ENCODE assay signal across 16 cellular contexts in the genomic region with DNA sequence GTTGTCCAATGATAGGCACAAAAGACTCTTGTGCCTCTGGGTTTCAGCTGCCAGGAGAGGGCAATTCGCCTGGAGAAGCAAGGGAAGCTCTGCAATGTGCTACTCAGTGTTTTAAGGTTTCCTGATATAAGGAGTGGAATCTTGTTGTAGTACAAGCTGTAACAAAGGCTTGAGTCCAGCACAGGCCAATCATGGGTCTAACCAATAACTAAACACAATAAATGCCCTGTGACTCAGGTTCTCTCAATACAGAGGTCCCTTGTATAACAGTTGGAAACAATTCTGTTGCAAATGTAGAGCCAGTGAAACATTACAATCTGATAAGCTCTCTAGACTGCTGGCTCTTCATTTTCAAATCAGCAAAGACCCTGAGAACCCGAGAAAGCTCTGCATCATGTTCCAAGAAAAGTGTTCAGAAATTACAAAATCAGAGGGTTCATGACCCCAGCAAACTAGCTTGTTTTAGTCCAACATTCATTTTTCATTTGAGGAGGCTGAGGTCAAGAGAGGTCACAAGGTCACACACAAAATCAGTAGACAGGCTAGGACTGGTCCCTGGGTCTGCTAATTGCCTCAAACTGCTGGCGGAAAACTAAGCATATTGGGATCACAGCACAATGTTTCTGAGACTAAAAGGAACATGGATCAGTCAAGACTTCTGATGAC. TPM values are rescaled to one million over a fixed set of nuclear protein-coding genes. Genes with fewer than 3 reads are reported as not detected.
DNase-seq lines count a peak whose midpoint lies in the region; ATAC-seq and TF ChIP-seq lines count a peak whose summit lies in the region.
"Had no signal": no experiment of that assay in that cellular context is flagged by ENCODE, and none has a peak within 500 bp of the region (broad histone marks: within the 10 kb centered on the region; RNA-seq: fewer than 3 reads in every experiment).

No MANE protein-coding gene starts in this region.

- peak; percentile 26 for TF ChIP-seq POLR2A in GM19099 (IDR thresholded peaks at IDR 0.05; ENCODE audit: extremely low read depth, insufficient read length, low read depth)
- TF ChIP-seq POLR2A in heart left ventricle (IDR thresholded peaks at IDR 0.05) = no peak

- no peaks in the 10 kb centered on the region for H3K27me3 ChIP-seq in heart left ventricle

- TF ChIP-seq CTCF in WTC11 (IDR thresholded peaks at IDR 0.05) (no peak), nephron progenitor cell (IDR thresholded peaks at IDR 0.05) (no peak), heart left ventricle (IDR thresholded peaks at IDR 0.05) (no peak)

- H3K9me3 ChIP-seq in heart left ventricle = no peaks in the 10 kb centered on the region

- H3K27ac ChIP-seq in heart left ventricle = no peak overlapping the region
- H3K27ac ChIP-seq: coronary artery, RWPE1 had no signal

- 90 to 98% (median 95%) methylated on average over 3 of the region's 3 CpGs for WGBS in heart left ventricle, 4 donors

- H3K36me3 ChIP-seq in heart left ventricle = no peaks in the 10 kb centered on the region

- no peak; the same call in 1 of the 2 replicates for ATAC-seq in WTC11
- ATAC-seq in GM18519 (IDR thresholded peaks at IDR 0.05; ENCODE audit: low FRiP score, unreplicated experiment) = no peak
- ATAC-seq in heart left ventricle = no peak
- ATAC-seq: activated T-cell treated with anti-CD3 and anti-CD28 coated beads, Interleukin-2, amount 50 U/mL, for 4 hours had no signal

- no peaks in the 10 kb centered on the region for H3K27me3 Mint-ChIP-seq in WTC11 (ENCODE audit: low read depth)
- H3K27me3 Mint-ChIP-seq in nephron progenitor cell (ENCODE audit: low read depth, poor library complexity) = peaks cover 3% of the 10 kb centered on the region
- H3K27me3 Mint-ChIP-seq: activated naive CD4-positive, alpha-beta T cell treated with anti-CD3 and anti-CD28 coated beads, Interleukin-2, amount 50 U/mL, for 24 hours had no signal

- intact Hi-C loops in heart left ventricle (cut with DNase I) = no loop called here

- peak in 2 of 3 experiments; percentile 36 to 49 for DNase-seq in NCI-H1417 (lab: John Stamatoyannopoulos, UW)
- no peak for DNase-seq in NCI-H1417 treated with DMSO at 0.1 percent for 48 hours (lab: John Stamatoyannopoulos, UW)
- no peak for DNase-seq in WTC11 (ENCODE audit: low spot score)
- no peak for DNase-seq in nephron progenitor cell
- no peak for DNase-seq in NOMO-1 (lab: John Stamatoyannopoulos, UW; ENCODE audit: unreplicated experiment in 2 of 2)
- DNase-seq in heart left ventricle = no peak
- DNase-seq: activated CD4-positive, alpha-beta T cell treated with anti-CD3 and anti-CD28 coated beads, Interleukin-2, amount 50 U/mL, for 4 hours; activated T-cell treated with anti-CD3 and anti-CD28 coated beads, Interleukin-2, amount 50 U/mL, for 4 hours; H7; MM.1S had no signal

- no peaks in the 10 kb centered on the region for H3K4me1 ChIP-seq in heart left ventricle

- H3K27ac Mint-ChIP-seq in WTC11 (peak overlapping the region; percentile 6; the same call in 1 of the 2 replicates), nephron progenitor cell (peak overlapping the region; percentile 36)
- H3K27ac Mint-ChIP-seq: activated naive CD4-positive, alpha-beta T cell treated with anti-CD3 and anti-CD28 coated beads, Interleukin-2, amount 50 U/mL, for 24 hours had no signal

- CTCF ChIA-PET in WTC11 (lab: Charles Lee) = interaction anchor here (0.9 kb wide), 1 partner anchor 39 kb away, joined by 4 read pairs; no protein-coding TSS in a partner anchor

- H3K4me3 Mint-ChIP-seq in WTC11 (no peak overlapping the region), nephron progenitor cell (no peak overlapping the region)
- H3K4me3 Mint-ChIP-seq: activated naive CD4-positive, alpha-beta T cell treated with anti-CD3 and anti-CD28 coated beads, Interleukin-2, amount 50 U/mL, for 24 hours; activated T-cell treated with anti-CD3 and anti-CD28 coated beads, Interleukin-2, amount 50 U/mL, for 4 hours; mesothelial cell of epicardium had no signal

- POLR2A ChIA-PET in WTC11 (lab: Charles Lee) = no interaction called here

- no peak overlapping the region for H3K4me3 ChIP-seq in heart left ventricle
- H3K4me3 ChIP-seq: coronary artery had no signal

- H3K9me3 Mint-ChIP-seq in WTC11 (no peaks in the 10 kb centered on the region), nephron progenitor cell (no peaks in the 10 kb centered on the region)
- H3K9me3 Mint-ChIP-seq: activated naive CD4-positive, alpha-beta T cell treated with anti-CD3 and anti-CD28 coated beads, Interleukin-2, amount 50 U/mL, for 24 hours; activated T-cell treated with anti-CD3 and anti-CD28 coated beads, Interleukin-2, amount 50 U/mL, for 4 hours; mesothelial cell of epicardium had no signal

- H3K36me3 Mint-ChIP-seq in WTC11 (peaks cover 3% of the 10 kb centered on the region; the same call in 1 of the 2 replicates), nephron progenitor cell (ENCODE audit: low read depth) (peaks cover 7% of the 10 kb centered on the region)

- H3K4me1 Mint-ChIP-seq in WTC11 (peaks cover 12% of the 10 kb centered on the region), nephron progenitor cell (peaks cover 17% of the 10 kb centered on the region)

TF ChIP-seq in WTC11, 78 proteins besides CTCF, POLR2A, EP300 and RAD21 (continues in another document):
- no peak for TF ChIP-seq TEAD1 (CRISPR knock-in tag; IDR thresholded peaks at IDR 0.05)
- TF ChIP-seq, protein P1, sequence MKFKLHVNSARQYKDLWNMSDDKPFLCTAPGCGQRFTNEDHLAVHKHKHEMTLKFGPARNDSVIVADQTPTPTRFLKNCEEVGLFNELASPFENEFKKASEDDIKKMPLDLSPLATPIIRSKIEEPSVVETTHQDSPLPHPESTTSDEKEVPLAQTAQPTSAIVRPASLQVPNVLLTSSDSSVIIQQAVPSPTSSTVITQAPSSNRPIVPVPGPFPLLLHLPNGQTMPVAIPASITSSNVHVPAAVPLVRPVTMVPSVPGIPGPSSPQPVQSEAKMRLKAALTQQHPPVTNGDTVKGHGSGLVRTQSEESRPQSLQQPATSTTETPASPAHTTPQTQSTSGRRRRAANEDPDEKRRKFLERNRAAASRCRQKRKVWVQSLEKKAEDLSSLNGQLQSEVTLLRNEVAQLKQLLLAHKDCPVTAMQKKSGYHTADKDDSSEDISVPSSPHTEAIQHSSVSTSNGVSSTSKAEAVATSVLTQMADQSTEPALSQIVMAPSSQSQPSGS (CRISPR knock-in tag; IDR thresholded peaks at IDR 0.05; ENCODE audit: borderline replicate concordance, low read depth) = no peak
- TF ChIP-seq, protein P2, sequence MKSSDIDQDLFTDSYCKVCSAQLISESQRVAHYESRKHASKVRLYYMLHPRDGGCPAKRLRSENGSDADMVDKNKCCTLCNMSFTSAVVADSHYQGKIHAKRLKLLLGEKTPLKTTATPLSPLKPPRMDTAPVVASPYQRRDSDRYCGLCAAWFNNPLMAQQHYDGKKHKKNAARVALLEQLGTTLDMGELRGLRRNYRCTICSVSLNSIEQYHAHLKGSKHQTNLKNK (CRISPR knock-in tag; IDR thresholded peaks at IDR 0.05) = no peak
- TF ChIP-seq, protein P3, sequence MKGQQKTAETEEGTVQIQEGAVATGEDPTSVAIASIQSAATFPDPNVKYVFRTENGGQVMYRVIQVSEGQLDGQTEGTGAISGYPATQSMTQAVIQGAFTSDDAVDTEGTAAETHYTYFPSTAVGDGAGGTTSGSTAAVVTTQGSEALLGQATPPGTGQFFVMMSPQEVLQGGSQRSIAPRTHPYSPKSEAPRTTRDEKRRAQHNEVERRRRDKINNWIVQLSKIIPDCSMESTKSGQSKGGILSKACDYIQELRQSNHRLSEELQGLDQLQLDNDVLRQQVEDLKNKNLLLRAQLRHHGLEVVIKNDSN (CRISPR knock-in tag; IDR thresholded peaks at IDR 0.05) = no peak
- TF ChIP-seq, protein P4, sequence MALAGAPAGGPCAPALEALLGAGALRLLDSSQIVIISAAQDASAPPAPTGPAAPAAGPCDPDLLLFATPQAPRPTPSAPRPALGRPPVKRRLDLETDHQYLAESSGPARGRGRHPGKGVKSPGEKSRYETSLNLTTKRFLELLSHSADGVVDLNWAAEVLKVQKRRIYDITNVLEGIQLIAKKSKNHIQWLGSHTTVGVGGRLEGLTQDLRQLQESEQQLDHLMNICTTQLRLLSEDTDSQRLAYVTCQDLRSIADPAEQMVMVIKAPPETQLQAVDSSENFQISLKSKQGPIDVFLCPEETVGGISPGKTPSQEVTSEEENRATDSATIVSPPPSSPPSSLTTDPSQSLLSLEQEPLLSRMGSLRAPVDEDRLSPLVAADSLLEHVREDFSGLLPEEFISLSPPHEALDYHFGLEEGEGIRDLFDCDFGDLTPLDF (CRISPR knock-in tag; IDR thresholded peaks at IDR 0.05) = no peak
- TF ChIP-seq, protein P5, sequence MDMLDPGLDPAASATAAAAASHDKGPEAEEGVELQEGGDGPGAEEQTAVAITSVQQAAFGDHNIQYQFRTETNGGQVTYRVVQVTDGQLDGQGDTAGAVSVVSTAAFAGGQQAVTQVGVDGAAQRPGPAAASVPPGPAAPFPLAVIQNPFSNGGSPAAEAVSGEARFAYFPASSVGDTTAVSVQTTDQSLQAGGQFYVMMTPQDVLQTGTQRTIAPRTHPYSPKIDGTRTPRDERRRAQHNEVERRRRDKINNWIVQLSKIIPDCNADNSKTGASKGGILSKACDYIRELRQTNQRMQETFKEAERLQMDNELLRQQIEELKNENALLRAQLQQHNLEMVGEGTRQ (CRISPR knock-in tag; IDR thresholded peaks at IDR 0.05) = no peak
- TF ChIP-seq ETV6 (CRISPR knock-in tag; IDR thresholded peaks at IDR 0.05) = no peak
- TF ChIP-seq KAT7 (CRISPR knock-in tag; IDR thresholded peaks at IDR 0.05; ENCODE audit: borderline replicate concordance) = no peak
- TF ChIP-seq HMGA2 (CRISPR knock-in tag; IDR thresholded peaks at IDR 0.05) = no peak
- TF ChIP-seq ZNF232 (CRISPR knock-in tag; IDR thresholded peaks at IDR 0.05) = no peak
- no peak for TF ChIP-seq FOXJ3 (CRISPR knock-in tag; IDR thresholded peaks at IDR 0.05; ENCODE audit: borderline replicate concordance)
- TF ChIP-seq, protein P6, sequence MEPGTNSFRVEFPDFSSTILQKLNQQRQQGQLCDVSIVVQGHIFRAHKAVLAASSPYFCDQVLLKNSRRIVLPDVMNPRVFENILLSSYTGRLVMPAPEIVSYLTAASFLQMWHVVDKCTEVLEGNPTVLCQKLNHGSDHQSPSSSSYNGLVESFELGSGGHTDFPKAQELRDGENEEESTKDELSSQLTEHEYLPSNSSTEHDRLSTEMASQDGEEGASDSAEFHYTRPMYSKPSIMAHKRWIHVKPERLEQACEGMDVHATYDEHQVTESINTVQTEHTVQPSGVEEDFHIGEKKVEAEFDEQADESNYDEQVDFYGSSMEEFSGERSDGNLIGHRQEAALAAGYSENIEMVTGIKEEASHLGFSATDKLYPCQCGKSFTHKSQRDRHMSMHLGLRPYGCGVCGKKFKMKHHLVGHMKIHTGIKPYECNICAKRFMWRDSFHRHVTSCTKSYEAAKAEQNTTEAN (CRISPR knock-in tag; IDR thresholded peaks at IDR 0.05) = no peak
- no peak for TF ChIP-seq ELF4 (CRISPR knock-in tag; IDR thresholded peaks at IDR 0.05; ENCODE audit: low read depth)
- TF ChIP-seq ZNF121 (CRISPR knock-in tag; IDR thresholded peaks at IDR 0.05) = no peak
- no peak for TF ChIP-seq NR3C1 (CRISPR knock-in tag; conservative IDR thresholded peaks at IDR 0.05; ENCODE audit: low read depth)

RNA-seq across cellular contexts. Expression of a gene that starts 59.0 kb away (rescaled TPM):
- total RNA-seq in WTC11 (2021) = 154 to 162 TPM (median 154 TPM) in 3 replicates
- 10 to 100 TPM in 8 of 9 donors, 1 to 10 TPM in 1; 3.5 to 26.0 (median 18.6) TPM for total RNA-seq in heart left ventricle
- polyA plus RNA-seq in heart left ventricle = 1 to 10 TPM; 9.1 to 9.2 TPM

Comparison
In these comparisons a context has a peak if more than half of its experiments do, and no peak if none do; other contexts are left out.
1. DNase-seq: peak in NCI-H1417 (2 of 3); none in NCI-H1417 treated with DMSO at 0.1 percent for 48 hours (single experiment), WTC11 (single experiment), nephron progenitor cell (single experiment), NOMO-1 (0 of 2) and heart left ventricle (0 of 5).